Comparison of ENCODE assay signal across 1 cellular context in the genomic region with DNA sequence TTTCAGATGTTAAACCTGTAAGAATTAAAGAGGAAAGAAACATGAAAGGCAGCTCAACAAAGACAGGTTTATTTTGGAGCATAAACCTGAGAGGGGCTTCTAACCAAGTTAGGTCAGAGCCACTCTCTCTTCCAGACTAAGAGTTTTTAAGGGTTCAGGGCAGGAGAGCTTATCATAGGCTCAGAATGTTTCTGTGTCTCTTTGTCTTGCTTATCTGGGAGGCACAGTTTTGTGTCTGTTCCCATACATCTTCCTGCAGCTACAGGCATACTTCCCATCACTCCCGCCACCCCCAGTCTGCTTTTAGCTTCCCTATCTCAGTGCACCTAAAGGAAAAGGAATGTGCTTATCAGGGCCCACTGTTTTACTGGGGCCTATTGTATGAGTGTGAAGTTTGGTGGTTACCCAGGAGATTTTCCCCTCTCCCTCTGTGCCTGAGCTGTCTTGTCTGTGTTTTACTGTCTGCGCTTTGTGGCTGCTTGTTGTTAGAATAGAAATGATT.
TF ChIP-seq lines count a peak whose summit lies in the region.

No MANE protein-coding gene starts in this region.

TF ChIP-seq in endothelial cell of umbilical vein, 7 proteins besides CTCF, POLR2A, EP300 and RAD21:
- TF ChIP-seq MYC (IDR thresholded peaks at IDR 0.05; ENCODE audit: low read depth, low read length), result no peak
- TF ChIP-seq GATA2 (IDR thresholded peaks at IDR 0.05; ENCODE audit: insufficient read depth, insufficient read length, low read depth, low read length), result no peak
- TF ChIP-seq, protein P1, sequence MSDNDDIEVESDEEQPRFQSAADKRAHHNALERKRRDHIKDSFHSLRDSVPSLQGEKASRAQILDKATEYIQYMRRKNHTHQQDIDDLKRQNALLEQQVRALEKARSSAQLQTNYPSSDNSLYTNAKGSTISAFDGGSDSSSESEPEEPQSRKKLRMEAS (IDR thresholded peaks at IDR 0.05; ENCODE audit: insufficient read depth, insufficient read length), result no peak
- TF ChIP-seq EZH2 (IDR thresholded peaks at IDR 0.05; ENCODE audit: borderline replicate concordance, low read depth, low read length, severe bottlenecking), result no peak
- no peak for TF ChIP-seq JUN (IDR thresholded peaks at IDR 0.05; ENCODE audit: borderline replicate concordance, insufficient read depth, insufficient read length, low read depth)
- TF ChIP-seq FOS (IDR thresholded peaks at IDR 0.05; ENCODE audit: borderline replicate concordance, insufficient read depth, low read length), result no peak
- no peak for TF ChIP-seq POLR2AphosphoS5 (IDR thresholded peaks at IDR 0.05; ENCODE audit: insufficient read depth, low read depth, low read length)
